ENCODE assay signal across 8 cellular contexts in genomic region chr20:25294459-25295385, GRCh38. TPM values are rescaled to one million over a fixed set of nuclear protein-coding genes. Genes with fewer than 3 reads are reported as not detected.
A peak's percentile ranks its signal among the peaks of the same experiment; 100 is the strongest.
DNase-seq lines count a peak whose midpoint lies in the region; ATAC-seq lines count a peak whose summit lies in the region.

No MANE protein-coding gene starts in this region.

- no peaks in the 10 kb centered on the region for H3K4me1 ChIP-seq in naive thymus-derived CD4-positive, alpha-beta T cell (ENCODE audit: control insufficient read depth in 2 of 2, insufficient read depth in 2 of 2, low read length in 2 of 2)

- H3K36me3 ChIP-seq in H7 (replicated peaks; ENCODE audit: control insufficient read depth, insufficient read depth, low read length) = no peaks in the 10 kb centered on the region; the same call in none of the 2 replicates
- H3K36me3 ChIP-seq in naive thymus-derived CD4-positive, alpha-beta T cell (ENCODE audit: control insufficient read depth in 2 of 3, insufficient read depth in 3 of 3, low read length in 3 of 3) = peaks cover 0 to 60% (median 0%) of the 10 kb centered on the region in 3 experiments

- H3K27me3 ChIP-seq in H7 (ENCODE audit: control insufficient read depth, insufficient read depth, low read length) = no peaks in the 10 kb centered on the region
- H3K27me3 ChIP-seq in naive thymus-derived CD4-positive, alpha-beta T cell (ENCODE audit: control insufficient read depth in 2 of 2, insufficient read depth in 2 of 2, low read length in 2 of 2) = no peaks in the 10 kb centered on the region

- CTCF ChIA-PET in naive thymus-derived CD4-positive, alpha-beta T cell (lab: Charles Lee) = interaction anchor here (0.6 to 2.2 kb wide), 5 partner anchors 13 to 104 kb away, joined by 4 to 19 read pairs (median 5); no protein-coding TSS in a partner anchor

- peaks cover 0 to 2% (median 0%) of the 10 kb centered on the region in 11 donors for H3K9me3 Mint-ChIP-seq in naive thymus-derived CD4-positive, alpha-beta T cell

- peaks cover 0 to 17% (median 0%) of the 10 kb centered on the region in 5 donors for H3K36me3 Mint-ChIP-seq in naive thymus-derived CD4-positive, alpha-beta T cell

- no peak overlapping the region for H3K4me3 Mint-ChIP-seq in naive thymus-derived CD4-positive, alpha-beta T cell

- H3K4me1 Mint-ChIP-seq in naive thymus-derived CD4-positive, alpha-beta T cell = peaks cover 0 to 12% (median 3%) of the 10 kb centered on the region in 7 donors

- no peaks in the 10 kb centered on the region for H3K9me3 ChIP-seq in naive thymus-derived CD4-positive, alpha-beta T cell (ENCODE audit: control insufficient read depth in 2 of 3, low read length in 3 of 3)

- H3K4me3 ChIP-seq in H7 (ENCODE audit: insufficient read depth, low read depth, low read length) = no peak overlapping the region
- no peak overlapping the region for H3K4me3 ChIP-seq in naive thymus-derived CD4-positive, alpha-beta T cell (ENCODE audit: low read length)

- H3K27me3 Mint-ChIP-seq in naive thymus-derived CD4-positive, alpha-beta T cell = no peaks in the 10 kb centered on the region

- H3K27ac ChIP-seq in epithelial cell of prostate = peak overlapping the region; percentile 86
- H3K27ac ChIP-seq in naive thymus-derived CD4-positive, alpha-beta T cell (ENCODE audit: low read depth, low read length) = no peak overlapping the region

- peak overlapping the region in 5 of 9 donors; percentile 29 to 78 (median 57) for H3K27ac Mint-ChIP-seq in naive thymus-derived CD4-positive, alpha-beta T cell

- intact Hi-C loops in naive thymus-derived CD4-positive, alpha-beta T cell (cut with micrococcal nuclease) = loop anchor here (1.0 to 5.0 kb wide), 3 partner anchors 47 to 105 kb away; partner anchors contain the start of genes ABHD12 (in 1 of the 2) and PYGB (in 1 of the 2)

- DNase-seq in CD1c-positive myeloid dendritic cell (ENCODE audit: extremely low spot score) = peak; percentile 60
- peak; percentile 98 for DNase-seq in H7
- peak; percentile 83 for DNase-seq in NCI-H82 (lab: John Stamatoyannopoulos, UW)
- peak; percentile 16 for DNase-seq in activated CD8-positive, alpha-beta memory T cell treated with anti-CD3 and anti-CD28 coated beads, Interleukin-2, amount 50 U/mL, for 1 hour (ENCODE audit: extremely low read depth)
- DNase-seq in epithelial cell of prostate (ENCODE audit: low read depth, low spot score) = no peak
- DNase-seq in naive thymus-derived CD4-positive, alpha-beta T cell = peak; percentile 43 to 74 (median 59)
- peak; percentile 33 for DNase-seq in stimulated activated naive CD4-positive, alpha-beta T cell treated with Interleukin-2 at 50 U/mL for 16 hours (lab: John Stamatoyannopoulos, UW)

- ATAC-seq in naive thymus-derived CD4-positive, alpha-beta T cell = peak; percentile 90
- no peak for ATAC-seq in GM18861 (IDR thresholded peaks at IDR 0.05; ENCODE audit: unreplicated experiment)

- POLR2A ChIA-PET in naive thymus-derived CD4-positive, alpha-beta T cell (lab: Charles Lee) = interaction anchor here (1.0 kb wide), 1 partner anchor 47 kb away, joined by 3 read pairs; the partner anchor contains the start of gene PYGB

RNA-seq across cellular contexts. Expression of gene PYGB, which starts 46.8 kb away (rescaled TPM):
- total RNA-seq in H7 (2014; rRNA removed; shearing (Covaris generic)) = 52.0 and 57.1 TPM in 2 replicates
- total RNA-seq in naive thymus-derived CD4-positive, alpha-beta T cell = 10 to 100 TPM; 29.8 to 45.2 (median 43.6) TPM
- polyA plus RNA-seq in naive thymus-derived CD4-positive, alpha-beta T cell = 10 to 100 TPM; 55.9 to 81.6 TPM
